Comparison of ENCODE assay signal across 1 cellular context in genomic region chr15:78070049-78070698, GRCh38.
TF ChIP-seq lines count a peak whose summit lies in the region.

No MANE protein-coding gene starts in this region.

TF ChIP-seq in GM23338, 12 proteins besides CTCF, POLR2A, EP300 and RAD21 (continued from another document):
- TF ChIP-seq ETS1 (IDR thresholded peaks at IDR 0.05) (no peak), STAT1 (IDR thresholded peaks at IDR 0.05; ENCODE audit: unreplicated experiment) (no peak), EZH2 (IDR thresholded peaks at IDR 0.05; ENCODE audit: low read depth, unreplicated experiment) (no peak), EZH2phosphoT487 (IDR thresholded peaks at IDR 0.05; ENCODE audit: unreplicated experiment) (no peak), ZNF114 (CRISPR knock-in tag; IDR thresholded peaks at IDR 0.05) (no peak), CREB1 (CRISPR knock-in tag; IDR thresholded peaks at IDR 0.05; ENCODE audit: low read depth) (no peak), POLR2AphosphoS5 (IDR thresholded peaks at IDR 0.05; ENCODE audit: low read depth) (no peak), REST (IDR thresholded peaks at IDR 0.05; ENCODE audit: unreplicated experiment) (no peak)
